1 cellular context compared by ENCODE assay signal in the genomic region with DNA sequence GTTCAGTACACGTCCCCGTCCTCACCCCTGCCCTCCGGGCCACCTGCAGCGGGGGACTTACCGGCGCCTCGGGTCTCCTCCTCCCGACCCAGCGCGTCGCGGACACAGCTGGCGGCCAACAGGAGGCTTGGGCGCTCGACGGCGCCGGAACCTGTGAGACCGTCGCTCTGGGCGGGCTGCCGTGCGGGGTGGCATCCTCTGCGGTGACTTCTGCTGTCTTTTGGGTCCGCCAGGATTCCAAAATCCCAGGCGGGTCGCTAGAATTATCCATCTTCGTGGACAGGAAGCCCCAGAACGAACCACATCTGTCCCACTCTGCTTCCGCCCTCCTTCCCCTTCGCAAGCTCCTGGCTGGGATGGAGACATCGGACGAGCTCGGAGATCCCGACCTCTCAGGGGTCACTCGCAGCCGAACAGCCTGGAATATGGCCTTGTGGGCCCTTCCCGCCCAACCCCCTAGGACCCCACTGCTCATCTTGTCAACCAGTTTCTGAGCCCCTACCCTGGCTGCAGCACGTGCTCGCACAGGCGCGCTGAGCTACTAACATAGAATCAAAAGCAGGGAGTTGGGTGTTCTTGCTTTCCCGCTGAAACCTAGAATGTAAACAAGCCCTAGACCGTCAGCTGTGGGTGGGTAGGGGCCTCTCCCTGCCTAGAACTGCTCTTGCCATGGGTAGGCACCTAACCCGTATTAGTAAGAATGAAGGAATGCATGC.
TF ChIP-seq lines count a peak whose summit lies in the region.

No MANE protein-coding gene starts in this region.

TF ChIP-seq in neural cell, 6 proteins besides CTCF, POLR2A, EP300 and RAD21 (continued from another document):
- TF ChIP-seq, protein P1, sequence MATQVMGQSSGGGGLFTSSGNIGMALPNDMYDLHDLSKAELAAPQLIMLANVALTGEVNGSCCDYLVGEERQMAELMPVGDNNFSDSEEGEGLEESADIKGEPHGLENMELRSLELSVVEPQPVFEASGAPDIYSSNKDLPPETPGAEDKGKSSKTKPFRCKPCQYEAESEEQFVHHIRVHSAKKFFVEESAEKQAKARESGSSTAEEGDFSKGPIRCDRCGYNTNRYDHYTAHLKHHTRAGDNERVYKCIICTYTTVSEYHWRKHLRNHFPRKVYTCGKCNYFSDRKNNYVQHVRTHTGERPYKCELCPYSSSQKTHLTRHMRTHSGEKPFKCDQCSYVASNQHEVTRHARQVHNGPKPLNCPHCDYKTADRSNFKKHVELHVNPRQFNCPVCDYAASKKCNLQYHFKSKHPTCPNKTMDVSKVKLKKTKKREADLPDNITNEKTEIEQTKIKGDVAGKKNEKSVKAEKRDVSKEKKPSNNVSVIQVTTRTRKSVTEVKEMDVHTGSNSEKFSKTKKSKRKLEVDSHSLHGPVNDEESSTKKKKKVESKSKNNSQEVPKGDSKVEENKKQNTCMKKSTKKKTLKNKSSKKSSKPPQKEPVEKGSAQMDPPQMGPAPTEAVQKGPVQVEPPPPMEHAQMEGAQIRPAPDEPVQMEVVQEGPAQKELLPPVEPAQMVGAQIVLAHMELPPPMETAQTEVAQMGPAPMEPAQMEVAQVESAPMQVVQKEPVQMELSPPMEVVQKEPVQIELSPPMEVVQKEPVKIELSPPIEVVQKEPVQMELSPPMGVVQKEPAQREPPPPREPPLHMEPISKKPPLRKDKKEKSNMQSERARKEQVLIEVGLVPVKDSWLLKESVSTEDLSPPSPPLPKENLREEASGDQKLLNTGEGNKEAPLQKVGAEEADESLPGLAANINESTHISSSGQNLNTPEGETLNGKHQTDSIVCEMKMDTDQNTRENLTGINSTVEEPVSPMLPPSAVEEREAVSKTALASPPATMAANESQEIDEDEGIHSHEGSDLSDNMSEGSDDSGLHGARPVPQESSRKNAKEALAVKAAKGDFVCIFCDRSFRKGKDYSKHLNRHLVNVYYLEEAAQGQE (IDR thresholded peaks at IDR 0.05; ENCODE audit: borderline replicate concordance): no peak
- TF ChIP-seq TAF1 (IDR thresholded peaks at IDR 0.05; ENCODE audit: low read depth): no peak
- TF ChIP-seq SMC3 (conservative IDR thresholded peaks at IDR 0.05; ENCODE audit: poor library complexity): no peak
- no peak for TF ChIP-seq MXI1 (conservative IDR thresholded peaks at IDR 0.05; ENCODE audit: poor library complexity, severe bottlenecking)
- no peak for TF ChIP-seq EZH2 (IDR thresholded peaks at IDR 0.05; ENCODE audit: borderline replicate concordance, insufficient read depth, low read length, poor library complexity, severe bottlenecking)
TF ChIP-seq in neural cell: peak in this region for 0.
